1 cellular context compared by ENCODE assay signal in genomic region chr20:33811763-33812672, GRCh38.
TF ChIP-seq lines count a peak whose summit lies in the region.

No MANE protein-coding gene starts in this region.

TF ChIP-seq in HepG2, 621 proteins besides CTCF, POLR2A, EP300 and RAD21 (continued from another document and continues in another):
- TF ChIP-seq ZUFSP (CRISPR knock-in tag; IDR thresholded peaks at IDR 0.05; ENCODE audit: borderline replicate concordance) (no peak), ZNF124 (CRISPR knock-in tag; IDR thresholded peaks at IDR 0.05) (peak; percentile 58; the same call in 1 of the 2 replicates), RFX1 (IDR thresholded peaks at IDR 0.05) (no peak), SRF (IDR thresholded peaks at IDR 0.05; ENCODE audit: low read depth, low read length) (no peak), ZNF629 (CRISPR knock-in tag; conservative IDR thresholded peaks at IDR 0.05) (no peak), NR2C2 (CRISPR knock-in tag; IDR thresholded peaks at IDR 0.05; ENCODE audit: borderline replicate concordance) (peak; percentile 39; the same call in 1 of the 2 replicates), ZNF280B (CRISPR knock-in tag; IDR thresholded peaks at IDR 0.05; ENCODE audit: borderline replicate concordance) (no peak), ZBTB20 (CRISPR knock-in tag; IDR thresholded peaks at IDR 0.05; ENCODE audit: borderline replicate concordance, low read depth) (no peak), IRF9 (CRISPR knock-in tag; IDR thresholded peaks at IDR 0.05; ENCODE audit: borderline replicate concordance) (no peak), ZNF562 (CRISPR knock-in tag; IDR thresholded peaks at IDR 0.05; ENCODE audit: borderline replicate concordance) (no peak), ZNF572 (CRISPR knock-in tag; IDR thresholded peaks at IDR 0.05) (no peak), CENPX (CRISPR knock-in tag; IDR thresholded peaks at IDR 0.05) (no peak), NCOR1 (IDR thresholded peaks at IDR 0.05; ENCODE audit: borderline replicate concordance, low read length) (no peak), CENPBD1 (CRISPR knock-in tag; IDR thresholded peaks at IDR 0.05; ENCODE audit: borderline replicate concordance, low read depth) (no peak), SAP130 (CRISPR knock-in tag; IDR thresholded peaks at IDR 0.05; ENCODE audit: low read depth) (peak; percentile 77), ZBTB38 (CRISPR knock-in tag; IDR thresholded peaks at IDR 0.05) (no peak), FOXK2 (IDR thresholded peaks at IDR 0.05) (0 out of 2 replicates have a peak, but pooled peaks have one; percentile 37), ZBTB21 (CRISPR knock-in tag; IDR thresholded peaks at IDR 0.05) (0 out of 2 replicates have a peak, but pooled peaks have one; percentile 43), ESRRA (CRISPR knock-in tag; IDR thresholded peaks at IDR 0.05; ENCODE audit: low read depth) (no peak), GATA4 (IDR thresholded peaks at IDR 0.05; ENCODE audit: borderline replicate concordance, low read depth) (no peak), ZNF225 (CRISPR knock-in tag; IDR thresholded peaks at IDR 0.05) (no peak), ZNF782 (CRISPR knock-in tag; IDR thresholded peaks at IDR 0.05; ENCODE audit: borderline replicate concordance) (no peak), ZNF451 (CRISPR knock-in tag; IDR thresholded peaks at IDR 0.05) (peak; percentile 17; the same call in 1 of the 2 replicates), PTBP1 (IDR thresholded peaks at IDR 0.05; ENCODE audit: low read depth, low read length, poor library complexity, severe bottlenecking) (no peak), THYN1 (CRISPR knock-in tag; IDR thresholded peaks at IDR 0.05; ENCODE audit: borderline replicate concordance, low read depth) (peak; percentile 89; the same call in 1 of the 2 replicates), ZNF143 (CRISPR knock-in tag; IDR thresholded peaks at IDR 0.05) (no peak), PAF1 (CRISPR knock-in tag; IDR thresholded peaks at IDR 0.05) (no peak), AHR (CRISPR knock-in tag; IDR thresholded peaks at IDR 0.05) (no peak), ZNF253 (CRISPR knock-in tag; IDR thresholded peaks at IDR 0.05; ENCODE audit: borderline replicate concordance) (no peak), SALL2 (CRISPR knock-in tag; IDR thresholded peaks at IDR 0.05) (no peak)
- TF ChIP-seq, protein P1, sequence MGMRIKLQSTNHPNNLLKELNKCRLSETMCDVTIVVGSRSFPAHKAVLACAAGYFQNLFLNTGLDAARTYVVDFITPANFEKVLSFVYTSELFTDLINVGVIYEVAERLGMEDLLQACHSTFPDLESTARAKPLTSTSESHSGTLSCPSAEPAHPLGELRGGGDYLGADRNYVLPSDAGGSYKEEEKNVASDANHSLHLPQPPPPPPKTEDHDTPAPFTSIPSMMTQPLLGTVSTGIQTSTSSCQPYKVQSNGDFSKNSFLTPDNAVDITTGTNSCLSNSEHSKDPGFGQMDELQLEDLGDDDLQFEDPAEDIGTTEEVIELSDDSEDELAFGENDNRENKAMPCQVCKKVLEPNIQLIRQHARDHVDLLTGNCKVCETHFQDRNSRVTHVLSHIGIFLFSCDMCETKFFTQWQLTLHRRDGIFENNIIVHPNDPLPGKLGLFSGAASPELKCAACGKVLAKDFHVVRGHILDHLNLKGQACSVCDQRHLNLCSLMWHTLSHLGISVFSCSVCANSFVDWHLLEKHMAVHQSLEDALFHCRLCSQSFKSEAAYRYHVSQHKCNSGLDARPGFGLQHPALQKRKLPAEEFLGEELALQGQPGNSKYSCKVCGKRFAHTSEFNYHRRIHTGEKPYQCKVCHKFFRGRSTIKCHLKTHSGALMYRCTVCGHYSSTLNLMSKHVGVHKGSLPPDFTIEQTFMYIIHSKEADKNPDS (CRISPR knock-in tag; IDR thresholded peaks at IDR 0.05) = no peak
- TF ChIP-seq, protein P2, sequence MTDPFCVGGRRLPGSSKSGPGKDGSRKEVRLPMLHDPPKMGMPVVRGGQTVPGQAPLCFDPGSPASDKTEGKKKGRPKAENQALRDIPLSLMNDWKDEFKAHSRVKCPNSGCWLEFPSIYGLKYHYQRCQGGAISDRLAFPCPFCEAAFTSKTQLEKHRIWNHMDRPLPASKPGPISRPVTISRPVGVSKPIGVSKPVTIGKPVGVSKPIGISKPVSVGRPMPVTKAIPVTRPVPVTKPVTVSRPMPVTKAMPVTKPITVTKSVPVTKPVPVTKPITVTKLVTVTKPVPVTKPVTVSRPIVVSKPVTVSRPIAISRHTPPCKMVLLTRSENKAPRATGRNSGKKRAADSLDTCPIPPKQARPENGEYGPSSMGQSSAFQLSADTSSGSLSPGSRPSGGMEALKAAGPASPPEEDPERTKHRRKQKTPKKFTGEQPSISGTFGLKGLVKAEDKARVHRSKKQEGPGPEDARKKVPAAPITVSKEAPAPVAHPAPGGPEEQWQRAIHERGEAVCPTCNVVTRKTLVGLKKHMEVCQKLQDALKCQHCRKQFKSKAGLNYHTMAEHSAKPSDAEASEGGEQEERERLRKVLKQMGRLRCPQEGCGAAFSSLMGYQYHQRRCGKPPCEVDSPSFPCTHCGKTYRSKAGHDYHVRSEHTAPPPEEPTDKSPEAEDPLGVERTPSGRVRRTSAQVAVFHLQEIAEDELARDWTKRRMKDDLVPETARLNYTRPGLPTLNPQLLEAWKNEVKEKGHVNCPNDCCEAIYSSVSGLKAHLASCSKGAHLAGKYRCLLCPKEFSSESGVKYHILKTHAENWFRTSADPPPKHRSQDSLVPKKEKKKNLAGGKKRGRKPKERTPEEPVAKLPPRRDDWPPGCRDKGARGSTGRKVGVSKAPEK (CRISPR knock-in tag; IDR thresholded peaks at IDR 0.05; ENCODE audit: borderline replicate concordance) = no peak
- TF ChIP-seq, protein P3, sequence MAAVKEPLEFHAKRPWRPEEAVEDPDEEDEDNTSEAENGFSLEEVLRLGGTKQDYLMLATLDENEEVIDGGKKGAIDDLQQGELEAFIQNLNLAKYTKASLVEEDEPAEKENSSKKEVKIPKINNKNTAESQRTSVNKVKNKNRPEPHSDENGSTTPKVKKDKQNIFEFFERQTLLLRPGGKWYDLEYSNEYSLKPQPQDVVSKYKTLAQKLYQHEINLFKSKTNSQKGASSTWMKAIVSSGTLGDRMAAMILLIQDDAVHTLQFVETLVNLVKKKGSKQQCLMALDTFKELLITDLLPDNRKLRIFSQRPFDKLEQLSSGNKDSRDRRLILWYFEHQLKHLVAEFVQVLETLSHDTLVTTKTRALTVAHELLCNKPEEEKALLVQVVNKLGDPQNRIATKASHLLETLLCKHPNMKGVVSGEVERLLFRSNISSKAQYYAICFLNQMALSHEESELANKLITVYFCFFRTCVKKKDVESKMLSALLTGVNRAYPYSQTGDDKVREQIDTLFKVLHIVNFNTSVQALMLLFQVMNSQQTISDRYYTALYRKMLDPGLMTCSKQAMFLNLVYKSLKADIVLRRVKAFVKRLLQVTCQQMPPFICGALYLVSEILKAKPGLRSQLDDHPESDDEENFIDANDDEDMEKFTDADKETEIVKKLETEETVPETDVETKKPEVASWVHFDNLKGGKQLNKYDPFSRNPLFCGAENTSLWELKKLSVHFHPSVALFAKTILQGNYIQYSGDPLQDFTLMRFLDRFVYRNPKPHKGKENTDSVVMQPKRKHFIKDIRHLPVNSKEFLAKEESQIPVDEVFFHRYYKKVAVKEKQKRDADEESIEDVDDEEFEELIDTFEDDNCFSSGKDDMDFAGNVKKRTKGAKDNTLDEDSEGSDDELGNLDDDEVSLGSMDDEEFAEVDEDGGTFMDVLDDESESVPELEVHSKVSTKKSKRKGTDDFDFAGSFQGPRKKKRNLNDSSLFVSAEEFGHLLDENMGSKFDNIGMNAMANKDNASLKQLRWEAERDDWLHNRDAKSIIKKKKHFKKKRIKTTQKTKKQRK (IDR thresholded peaks at IDR 0.05; ENCODE audit: low read length) = no peak
- TF ChIP-seq, protein P4, sequence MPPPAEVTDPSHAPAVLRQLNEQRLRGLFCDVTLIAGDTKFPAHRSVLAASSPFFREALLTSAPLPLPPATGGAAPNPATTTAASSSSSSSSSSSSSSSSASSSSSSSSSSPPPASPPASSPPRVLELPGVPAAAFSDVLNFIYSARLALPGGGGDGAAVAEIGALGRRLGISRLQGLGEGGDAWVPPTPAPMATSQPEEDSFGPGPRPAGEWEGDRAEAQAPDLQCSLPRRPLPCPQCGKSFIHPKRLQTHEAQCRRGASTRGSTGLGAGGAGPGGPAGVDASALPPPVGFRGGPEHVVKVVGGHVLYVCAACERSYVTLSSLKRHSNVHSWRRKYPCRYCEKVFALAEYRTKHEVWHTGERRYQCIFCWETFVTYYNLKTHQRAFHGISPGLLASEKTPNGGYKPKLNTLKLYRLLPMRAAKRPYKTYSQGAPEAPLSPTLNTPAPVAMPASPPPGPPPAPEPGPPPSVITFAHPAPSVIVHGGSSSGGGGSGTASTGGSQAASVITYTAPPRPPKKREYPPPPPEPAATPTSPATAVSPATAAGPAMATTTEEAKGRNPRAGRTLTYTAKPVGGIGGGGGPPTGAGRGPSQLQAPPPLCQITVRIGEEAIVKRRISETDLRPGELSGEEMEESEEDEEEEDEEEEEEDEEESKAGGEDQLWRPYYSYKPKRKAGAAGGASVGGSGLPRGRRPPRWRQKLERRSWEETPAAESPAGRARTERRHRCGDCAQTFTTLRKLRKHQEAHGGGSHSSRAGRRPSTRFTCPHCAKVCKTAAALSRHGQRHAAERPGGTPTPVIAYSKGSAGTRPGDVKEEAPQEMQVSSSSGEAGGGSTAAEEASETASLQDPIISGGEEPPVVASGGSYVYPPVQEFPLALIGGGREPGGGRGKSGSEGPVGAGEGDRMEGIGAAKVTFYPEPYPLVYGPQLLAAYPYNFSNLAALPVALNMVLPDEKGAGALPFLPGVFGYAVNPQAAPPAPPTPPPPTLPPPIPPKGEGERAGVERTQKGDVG (CRISPR knock-in tag; IDR thresholded peaks at IDR 0.05; ENCODE audit: borderline replicate concordance) = no peak
- TF ChIP-seq, protein P5, sequence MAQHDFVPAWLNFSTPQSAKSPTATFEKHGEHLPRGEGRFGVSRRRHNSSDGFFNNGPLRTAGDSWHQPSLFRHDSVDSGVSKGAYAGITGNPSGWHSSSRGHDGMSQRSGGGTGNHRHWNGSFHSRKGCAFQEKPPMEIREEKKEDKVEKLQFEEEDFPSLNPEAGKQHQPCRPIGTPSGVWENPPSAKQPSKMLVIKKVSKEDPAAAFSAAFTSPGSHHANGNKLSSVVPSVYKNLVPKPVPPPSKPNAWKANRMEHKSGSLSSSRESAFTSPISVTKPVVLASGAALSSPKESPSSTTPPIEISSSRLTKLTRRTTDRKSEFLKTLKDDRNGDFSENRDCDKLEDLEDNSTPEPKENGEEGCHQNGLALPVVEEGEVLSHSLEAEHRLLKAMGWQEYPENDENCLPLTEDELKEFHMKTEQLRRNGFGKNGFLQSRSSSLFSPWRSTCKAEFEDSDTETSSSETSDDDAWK (CRISPR knock-in tag; IDR thresholded peaks at IDR 0.05) = no peak
- TF ChIP-seq, protein P6, sequence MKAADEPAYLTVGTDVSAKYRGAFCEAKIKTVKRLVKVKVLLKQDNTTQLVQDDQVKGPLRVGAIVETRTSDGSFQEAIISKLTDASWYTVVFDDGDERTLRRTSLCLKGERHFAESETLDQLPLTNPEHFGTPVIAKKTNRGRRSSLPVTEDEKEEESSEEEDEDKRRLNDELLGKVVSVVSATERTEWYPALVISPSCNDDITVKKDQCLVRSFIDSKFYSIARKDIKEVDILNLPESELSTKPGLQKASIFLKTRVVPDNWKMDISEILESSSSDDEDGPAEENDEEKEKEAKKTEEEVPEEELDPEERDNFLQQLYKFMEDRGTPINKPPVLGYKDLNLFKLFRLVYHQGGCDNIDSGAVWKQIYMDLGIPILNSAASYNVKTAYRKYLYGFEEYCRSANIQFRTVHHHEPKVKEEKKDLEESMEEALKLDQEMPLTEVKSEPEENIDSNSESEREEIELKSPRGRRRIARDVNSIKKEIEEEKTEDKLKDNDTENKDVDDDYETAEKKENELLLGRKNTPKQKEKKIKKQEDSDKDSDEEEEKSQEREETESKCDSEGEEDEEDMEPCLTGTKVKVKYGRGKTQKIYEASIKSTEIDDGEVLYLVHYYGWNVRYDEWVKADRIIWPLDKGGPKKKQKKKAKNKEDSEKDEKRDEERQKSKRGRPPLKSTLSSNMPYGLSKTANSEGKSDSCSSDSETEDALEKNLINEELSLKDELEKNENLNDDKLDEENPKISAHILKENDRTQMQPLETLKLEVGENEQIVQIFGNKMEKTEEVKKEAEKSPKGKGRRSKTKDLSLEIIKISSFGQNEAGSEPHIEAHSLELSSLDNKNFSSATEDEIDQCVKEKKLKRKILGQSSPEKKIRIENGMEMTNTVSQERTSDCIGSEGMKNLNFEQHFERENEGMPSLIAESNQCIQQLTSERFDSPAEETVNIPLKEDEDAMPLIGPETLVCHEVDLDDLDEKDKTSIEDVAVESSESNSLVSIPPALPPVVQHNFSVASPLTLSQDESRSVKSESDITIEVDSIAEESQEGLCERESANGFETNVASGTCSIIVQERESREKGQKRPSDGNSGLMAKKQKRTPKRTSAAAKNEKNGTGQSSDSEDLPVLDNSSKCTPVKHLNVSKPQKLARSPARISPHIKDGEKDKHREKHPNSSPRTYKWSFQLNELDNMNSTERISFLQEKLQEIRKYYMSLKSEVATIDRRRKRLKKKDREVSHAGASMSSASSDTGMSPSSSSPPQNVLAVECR (CRISPR knock-in tag; IDR thresholded peaks at IDR 0.05; ENCODE audit: borderline replicate concordance) = no peak
